In the genomic region with DNA sequence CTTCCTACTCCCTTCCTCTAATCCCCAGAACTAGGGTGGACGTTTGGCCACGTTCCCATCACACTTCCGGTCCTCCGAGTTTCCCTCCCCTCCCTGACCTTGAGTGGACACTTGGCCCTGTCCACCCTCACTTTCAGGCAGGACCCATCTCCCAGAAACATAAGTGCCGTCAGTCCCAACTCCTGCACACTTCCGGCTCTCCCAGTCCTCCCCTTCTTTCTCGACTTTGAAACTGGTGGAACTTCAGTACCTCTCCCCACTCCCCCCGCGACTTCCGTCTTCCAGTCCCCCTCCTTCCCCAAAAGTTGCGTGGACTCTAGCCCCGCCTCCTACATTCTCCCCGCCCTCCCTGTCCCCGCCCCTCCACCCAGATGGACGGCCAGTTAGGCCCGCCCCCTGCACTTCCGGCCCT, we compare ENCODE assay signal across 8 cellular contexts. TPM values are rescaled to one million over a fixed set of nuclear protein-coding genes. Genes with fewer than 3 reads are reported as not detected.
A peak's percentile ranks its signal among the peaks of the same experiment; 100 is the strongest.
DNase-seq lines count a peak whose midpoint lies in the region; ATAC-seq and TF ChIP-seq lines count a peak whose summit lies in the region.

No MANE protein-coding gene starts in this region.

- H3K36me3 ChIP-seq in HUES48 (ENCODE audit: control insufficient read depth, insufficient read depth, low read length) = peaks cover 23% of the 10 kb centered on the region
- peaks cover 40% of the 10 kb centered on the region for H3K36me3 ChIP-seq in skeletal muscle satellite cell (ENCODE audit: insufficient read depth, low read length)

- peaks cover 38% of the 10 kb centered on the region for H3K9me3 Mint-ChIP-seq in activated CD8-positive, alpha-beta T cell treated with anti-CD3 and anti-CD28 coated beads for 36 hours

- CTCF ChIA-PET in activated CD8-positive, alpha-beta T cell treated with anti-CD3 and anti-CD28 coated beads for 36 hours (lab: Charles Lee) = interaction anchor here (0.7 to 1.3 kb wide), 3 partner anchors 8 to 127 kb away, joined by 3 read pairs; partner anchors contain the start of gene ZNF135

- peak overlapping the region; percentile 99 for H3K27ac Mint-ChIP-seq in activated CD8-positive, alpha-beta T cell treated with anti-CD3 and anti-CD28 coated beads for 36 hours

- peak; percentile 84 for DNase-seq in D341Med (ENCODE audit: low spot score)
- DNase-seq in activated CD8-positive, alpha-beta T cell treated with anti-CD3 and anti-CD28 coated beads for 36 hours = peak; percentile 95
- no peak for DNase-seq in fibroblast of the aortic adventitia (ENCODE audit: low read depth)
- no peak for DNase-seq in NCI-H2227 (lab: John Stamatoyannopoulos, UW; ENCODE audit: unreplicated experiment)
- DNase-seq in left colon = no peak

- intact Hi-C loops in activated CD8-positive, alpha-beta T cell treated with anti-CD3 and anti-CD28 coated beads for 36 hours (cut with micrococcal nuclease) = no loop called here
- intact Hi-C loops in left colon (cut with DNase I, micrococcal nuclease) = no loop called here

- H3K27me3 ChIP-seq in HUES48 (ENCODE audit: control insufficient read depth, insufficient read depth, low read length) = no peaks in the 10 kb centered on the region
- H3K27me3 ChIP-seq in skeletal muscle satellite cell (ENCODE audit: control insufficient read depth, insufficient read depth, low read length) = no peaks in the 10 kb centered on the region

- peak overlapping the region; percentile 91 for H3K4me3 Mint-ChIP-seq in activated CD8-positive, alpha-beta T cell treated with anti-CD3 and anti-CD28 coated beads for 36 hours

- H3K4me3 ChIP-seq in HUES48 (ENCODE audit: low read depth, low read length) = peak overlapping the region; percentile 98
- H3K4me3 ChIP-seq in fibroblast of the aortic adventitia (ENCODE audit: low read depth, low read length) = peak overlapping the region; percentile 82
- peak overlapping the region; percentile 91 for H3K4me3 ChIP-seq in skeletal muscle satellite cell (ENCODE audit: low read length)

- no peaks in the 10 kb centered on the region for H3K27me3 Mint-ChIP-seq in activated CD8-positive, alpha-beta T cell treated with anti-CD3 and anti-CD28 coated beads for 36 hours

- H3K4me1 Mint-ChIP-seq in activated CD8-positive, alpha-beta T cell treated with anti-CD3 and anti-CD28 coated beads for 36 hours (ENCODE audit: low read depth) = peaks cover 19% of the 10 kb centered on the region

- H3K9me3 ChIP-seq in HUES48 (ENCODE audit: control insufficient read depth, insufficient read depth, low read length) (peaks cover 53% of the 10 kb centered on the region), skeletal muscle satellite cell (replicated peaks; ENCODE audit: low read length) (peaks cover 50% of the 10 kb centered on the region)

- H3K36me3 Mint-ChIP-seq in activated CD8-positive, alpha-beta T cell treated with anti-CD3 and anti-CD28 coated beads for 36 hours (ENCODE audit: low read depth) = peaks cover 58% of the 10 kb centered on the region

- peak; percentile 83 for ATAC-seq in activated CD8-positive, alpha-beta T cell treated with anti-CD3 and anti-CD28 coated beads for 36 hours
- no peak for ATAC-seq in left colon
- no peak for ATAC-seq in GM19351 (IDR thresholded peaks at IDR 0.05; ENCODE audit: unreplicated experiment)

- POLR2A ChIA-PET in activated CD8-positive, alpha-beta T cell treated with anti-CD3 and anti-CD28 coated beads for 36 hours (lab: Charles Lee) = interaction anchor here (1.1 to 2.4 kb wide), 5 partner anchors 18 to 337 kb away, joined by 3 to 6 read pairs (median 5); partner anchors contain the start of genes ZBTB45 and ZNF544

- TF ChIP-seq CTCF in activated CD8-positive, alpha-beta T cell treated with anti-CD3 and anti-CD28 coated beads for 36 hours (IDR thresholded peaks at IDR 0.05) = no peak
- no peak for TF ChIP-seq CTCF in fibroblast of the aortic adventitia (IDR thresholded peaks at IDR 0.05; ENCODE audit: insufficient read depth, low read length)

- H3K9ac ChIP-seq in HUES48 (ENCODE audit: low read depth, low read length) = no peak overlapping the region
- peak overlapping the region; percentile 95 for H3K9ac ChIP-seq in skeletal muscle satellite cell (ENCODE audit: low read depth, low read length)

- no peak overlapping the region for H3K27ac ChIP-seq in HUES48 (ENCODE audit: low read depth, low read length)

- peak overlapping the region; percentile 89 for H3K4me2 ChIP-seq in skeletal muscle satellite cell (ENCODE audit: low read length)

- H3K4me1 ChIP-seq in HUES48 (ENCODE audit: control insufficient read depth, insufficient read depth, low read length) (no peaks in the 10 kb centered on the region), skeletal muscle satellite cell (ENCODE audit: control insufficient read depth, insufficient read depth, low read length) (peaks cover 5% of the 10 kb centered on the region)

RNA-seq across cellular contexts. Expression of gene ZNF274, which starts 0.3 kb away (rescaled TPM):
- total RNA-seq in activated CD8-positive, alpha-beta T cell treated with anti-CD3 and anti-CD28 coated beads for 36 hours = 10 to 100 TPM; 24.0 to 25.9 TPM
- total RNA-seq in fibroblast of the aortic adventitia (ENCODE audit: low replicate concordance) (14.7 and 15.6 TPM in 2 replicates), left colon (10 to 100 TPM; 14.4 to 17.4 TPM)
- 20.3 and 25.1 TPM in 2 replicates for total RNA-seq in skeletal muscle satellite cell (2012; rRNA removed)

RNA-seq across cellular contexts. Expression of gene ZNF329, which starts 32.0 kb away (rescaled TPM):
- total RNA-seq in activated CD8-positive, alpha-beta T cell treated with anti-CD3 and anti-CD28 coated beads for 36 hours = 1 to 10 TPM; 6.0 to 6.2 TPM
- total RNA-seq in fibroblast of the aortic adventitia (ENCODE audit: low replicate concordance) (8.7 and 13.6 TPM in 2 replicates), left colon (1 to 10 TPM; 3.1 to 3.9 TPM)
- 10.3 and 11.4 TPM in 2 replicates for total RNA-seq in skeletal muscle satellite cell (2012; rRNA removed)

RNA-seq across cellular contexts. Expression of gene ZNF544, which starts 46.1 kb away (rescaled TPM):
- total RNA-seq in activated CD8-positive, alpha-beta T cell treated with anti-CD3 and anti-CD28 coated beads for 36 hours = 10 to 100 TPM; 49.8 to 52.3 TPM
- total RNA-seq in fibroblast of the aortic adventitia (ENCODE audit: low replicate concordance) (28.2 and 35.6 TPM in 2 replicates), left colon (10 to 100 TPM; 17.6 to 29.9 TPM)
- 36.8 and 37.6 TPM in 2 replicates for total RNA-seq in skeletal muscle satellite cell (2012; rRNA removed)

Comparison
In these comparisons a context has a peak if more than half of its experiments do, and no peak if none do; other contexts are left out.
1. DNase-seq: peak in D341Med (single experiment) and activated CD8-positive, alpha-beta T cell treated with anti-CD3 and anti-CD28 coated beads for 36 hours (single experiment); none in fibroblast of the aortic adventitia (single experiment), NCI-H2227 (single experiment) and left colon (0 of 2).
2. Peak in every context shown above with its lines, with median percentiles within 50 percentile points of each other: H3K4me3 ChIP-seq.